Comparison of ENCODE assay signal across 8 cellular contexts in genomic region chrX:119852410-119853353, GRCh38. TPM values are rescaled to one million over a fixed set of nuclear protein-coding genes. Genes with fewer than 3 reads are reported as not detected.
A peak's percentile ranks its signal among the peaks of the same experiment; 100 is the strongest.
DNase-seq lines count a peak whose midpoint lies in the region; ATAC-seq, FAIRE-seq and TF ChIP-seq lines count a peak whose summit lies in the region.

TSS of gene UPF3B (minus strand) at chrX:119852963. CDS start at chrX:119852928, 35 bp downstream.

- peak; percentile 33 to 81 for TF ChIP-seq EP300 in tibial nerve (IDR thresholded peaks at IDR 0.05)

- H3K27ac ChIP-seq in pancreas (peak within 1 kb of the TSS; percentile 22 to 82 (median 57)), tibial nerve (peak within 1 kb of the TSS; percentile 83 to 90 (median 90))

- H3K9me3 ChIP-seq in pancreas (no peaks in the 10 kb centered on the region), tibial nerve (no peaks in the 10 kb centered on the region)

- peak; percentile 98 for FAIRE-seq in pancreas (lab: Jason Lieb, UNC)

- H3K4me1 Mint-ChIP-seq in activated naive CD8-positive, alpha-beta T cell treated with anti-CD3 and anti-CD28 coated beads, Interleukin-2, amount 50 U/mL, for 24 hours = peaks cover 14% of the 10 kb centered on the region

- DNase-seq in GM12864 (ENCODE audit: low read depth) (peak; percentile 95), NCI-H1417 (lab: John Stamatoyannopoulos, UW) (peak; percentile 98 to 100 (median 99)), SW480 (ENCODE audit: low spot score) (peak; percentile 99), Right ventricle myocardium superior (peak; percentile 95), pancreas (peak; percentile 91 to 97 (median 96)), tibial nerve (ENCODE audit: low spot score in 2 of 2) (peak; percentile 87 to 88)
- peak; percentile 89 for DNase-seq in activated naive CD8-positive, alpha-beta T cell treated with anti-CD3 and anti-CD28 coated beads, Interleukin-2, amount 50 U/mL, for 24 hours

- H3K9me3 Mint-ChIP-seq in activated naive CD8-positive, alpha-beta T cell treated with anti-CD3 and anti-CD28 coated beads, Interleukin-2, amount 50 U/mL, for 24 hours = no peaks in the 10 kb centered on the region

- H3K4me3 Mint-ChIP-seq in activated naive CD8-positive, alpha-beta T cell treated with anti-CD3 and anti-CD28 coated beads, Interleukin-2, amount 50 U/mL, for 24 hours = peak within 1 kb of the TSS; percentile 99

- no peaks in the 10 kb centered on the region for H3K4me1 ChIP-seq in pancreas
- H3K4me1 ChIP-seq in tibial nerve = no peaks in the 10 kb centered on the region

- peak; percentile 97 for ATAC-seq in HG02759 (IDR thresholded peaks at IDR 0.05; ENCODE audit: unreplicated experiment)
- peak; percentile 95 for ATAC-seq in activated naive CD8-positive, alpha-beta T cell treated with anti-CD3 and anti-CD28 coated beads, Interleukin-2, amount 50 U/mL, for 24 hours
- ATAC-seq in Right ventricle myocardium superior (ENCODE audit: poor library complexity) = peak; percentile 99
- peak; percentile 96 to 99 (median 98) for ATAC-seq in pancreas

- H3K4me3 ChIP-seq in GM12864 (ENCODE audit: low read depth, low read length) (peak within 1 kb of the TSS; percentile 77), pancreas (peak within 1 kb of the TSS; percentile 29 to 56 (median 40)), tibial nerve (peak within 1 kb of the TSS; percentile 49 to 66 (median 56))

- no peaks in the 10 kb centered on the region for H3K27me3 Mint-ChIP-seq in activated naive CD8-positive, alpha-beta T cell treated with anti-CD3 and anti-CD28 coated beads, Interleukin-2, amount 50 U/mL, for 24 hours

- H3K27ac Mint-ChIP-seq in activated naive CD8-positive, alpha-beta T cell treated with anti-CD3 and anti-CD28 coated beads, Interleukin-2, amount 50 U/mL, for 24 hours = peak within 1 kb of the TSS; percentile 97

- TF ChIP-seq CTCF in GM12864 (IDR thresholded peaks at IDR 0.05; ENCODE audit: low read depth, low read length, missing control alignments) = no peak
- no peak for TF ChIP-seq CTCF in pancreas (IDR thresholded peaks at IDR 0.05)
- no peak for TF ChIP-seq CTCF in tibial nerve (IDR thresholded peaks at IDR 0.05)

- 0 to 24% methylated on average over 53 of the region's 53 CpGs for WGBS in pancreas, 2 donors
- WGBS in tibial nerve, 2 donors = 1 to 38% methylated on average over 10 to 53 of the region's 53 CpGs

- no peaks in the 10 kb centered on the region for H3K36me3 ChIP-seq in pancreas
- peaks cover 0 to 22% (median 0%) of the 10 kb centered on the region in 3 donors for H3K36me3 ChIP-seq in tibial nerve

- intact Hi-C loops in Right ventricle myocardium superior (cut with DNase I) (loop anchor here (10.0 kb wide), 1 partner anchor 58 kb away; the partner anchor contains the start of gene RPL39), pancreas (cut with DNase I) (no loop called here)

- peak in 1 of 2 donors; percentile 59 for TF ChIP-seq POLR2A in tibial nerve (IDR thresholded peaks at IDR 0.05)

- H3K27me3 ChIP-seq in pancreas (no peaks in the 10 kb centered on the region), tibial nerve (no peaks in the 10 kb centered on the region)

- H3K36me3 Mint-ChIP-seq in activated naive CD8-positive, alpha-beta T cell treated with anti-CD3 and anti-CD28 coated beads, Interleukin-2, amount 50 U/mL, for 24 hours (ENCODE audit: low read depth) = peaks cover 23% of the 10 kb centered on the region

RNA-seq across cellular contexts. Expression of gene UPF3B, which starts in this region (rescaled TPM):
- 3.3 TPM for total RNA-seq in Right ventricle myocardium superior
- 1 to 10 TPM; 1.9 to 3.5 (median 3.0) TPM for total RNA-seq in pancreas
- 1 to 10 TPM; 6.8 to 8.6 TPM for polyA plus RNA-seq in pancreas
- total RNA-seq in tibial nerve = 1 to 10 TPM; 6.3 to 7.0 (median 6.6) TPM

Comparison
In these comparisons a context has a peak if more than half of its experiments do, and no peak if none do; other contexts are left out.
1. Peak in every context shown above with its lines: DNase-seq, ATAC-seq, H3K4me3 ChIP-seq and H3K27ac ChIP-seq.